Comparison of ENCODE assay signal across 12 cellular contexts in the genomic region with DNA sequence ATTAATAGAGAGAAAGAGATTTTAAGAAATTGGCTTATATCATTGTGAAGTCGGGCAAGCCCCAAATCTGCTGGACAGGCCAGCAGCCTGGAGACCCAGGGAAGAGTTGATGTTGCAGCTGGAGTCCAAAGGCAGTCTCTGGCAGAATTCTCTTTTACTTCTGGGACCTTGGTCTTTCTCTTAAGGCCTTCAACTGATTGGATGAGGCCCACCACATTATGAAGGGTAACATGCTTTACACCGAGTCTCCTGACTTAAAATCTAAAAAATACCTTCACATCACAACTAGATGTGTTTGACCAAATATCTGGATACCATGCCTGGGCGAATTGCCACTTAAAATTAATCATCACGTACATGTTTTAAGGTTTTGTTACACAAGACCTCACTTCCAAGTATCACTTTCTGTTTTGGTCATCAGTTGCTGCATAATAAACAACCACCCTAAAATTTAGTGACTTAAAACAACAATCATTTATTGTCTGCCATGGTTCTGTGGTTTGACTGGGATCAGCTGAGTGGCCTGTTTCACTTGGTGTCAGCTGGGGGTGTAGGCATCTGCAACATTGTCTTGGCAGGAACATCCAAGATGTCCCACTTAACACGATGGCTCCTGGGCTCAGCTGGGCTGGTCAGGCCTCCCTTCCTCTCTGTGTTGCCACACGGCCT.
A peak's percentile ranks its signal among the peaks of the same experiment; 100 is the strongest.
DNase-seq lines count a peak whose midpoint lies in the region; ATAC-seq and FAIRE-seq lines count a peak whose summit lies in the region.
"Had no signal": no experiment of that assay in that cellular context is flagged by ENCODE, and none has a peak within 500 bp of the region (broad histone marks: within the 10 kb centered on the region; RNA-seq: fewer than 3 reads in every experiment).

No MANE protein-coding gene starts in this region.

- peak overlapping the region; percentile 98 for H3K27ac Mint-ChIP-seq in dendritic cell treated with granulocyte-macrophage colony-stimulating factor and Interleukin-4, amounts not matched to agents 40 ng/mL and 50 ng/mL, for 4 days

- H3K9me3 Mint-ChIP-seq in dendritic cell treated with granulocyte-macrophage colony-stimulating factor and Interleukin-4, amounts not matched to agents 40 ng/mL and 50 ng/mL, for 4 days, result no peaks in the 10 kb centered on the region

- DNase-seq in GM18507 (ENCODE audit: extremely low spot score, insufficient read length, low read depth) (no peak), MV-4-11 (lab: John Stamatoyannopoulos, UW) (peak; percentile 85), amniotic stem cell (lab: John Stamatoyannopoulos, UW) (no peak), NCI-H1048 (lab: John Stamatoyannopoulos, UW) (no peak)
- DNase-seq: body of pancreas, IMR-90, psoas muscle had no signal

- peaks cover 24% of the 10 kb centered on the region for H3K36me3 Mint-ChIP-seq in dendritic cell treated with granulocyte-macrophage colony-stimulating factor and Interleukin-4, amounts not matched to agents 40 ng/mL and 50 ng/mL, for 4 days (ENCODE audit: low read depth)

- peak; percentile 81 for FAIRE-seq in GM18507 (lab: Jason Lieb, UNC)

- intact Hi-C loops in dendritic cell treated with granulocyte-macrophage colony-stimulating factor and Interleukin-4, amounts not matched to agents 40 ng/mL and 50 ng/mL, for 4 days (cut with micrococcal nuclease), result loop anchor here (10.0 kb wide), 1 partner anchor 127 kb away; the partner anchor contains the start of gene FBXL5

- peaks cover 65% of the 10 kb centered on the region for H3K4me1 Mint-ChIP-seq in dendritic cell treated with granulocyte-macrophage colony-stimulating factor and Interleukin-4, amounts not matched to agents 40 ng/mL and 50 ng/mL, for 4 days (ENCODE audit: low read depth)

- peak overlapping the region; percentile 59 for H3K4me3 Mint-ChIP-seq in dendritic cell treated with granulocyte-macrophage colony-stimulating factor and Interleukin-4, amounts not matched to agents 40 ng/mL and 50 ng/mL, for 4 days

- H3K27me3 Mint-ChIP-seq in dendritic cell treated with granulocyte-macrophage colony-stimulating factor and Interleukin-4, amounts not matched to agents 40 ng/mL and 50 ng/mL, for 4 days, result no peaks in the 10 kb centered on the region

- peak; percentile 17 for ATAC-seq in GM21576 (IDR thresholded peaks at IDR 0.05; ENCODE audit: unreplicated experiment)
- ATAC-seq in GM19455 (IDR thresholded peaks at IDR 0.05; ENCODE audit: unreplicated experiment), result no peak
- no peak for ATAC-seq in HG03354 (IDR thresholded peaks at IDR 0.05; ENCODE audit: poor library complexity, severe bottlenecking, unreplicated experiment)
- ATAC-seq: body of pancreas, psoas muscle, SK-N-SH treated with all-trans-retinoic acid at 6 μM for 48 hours had no signal
